ENCODE assay signal across 8 cellular contexts in the genomic region with DNA sequence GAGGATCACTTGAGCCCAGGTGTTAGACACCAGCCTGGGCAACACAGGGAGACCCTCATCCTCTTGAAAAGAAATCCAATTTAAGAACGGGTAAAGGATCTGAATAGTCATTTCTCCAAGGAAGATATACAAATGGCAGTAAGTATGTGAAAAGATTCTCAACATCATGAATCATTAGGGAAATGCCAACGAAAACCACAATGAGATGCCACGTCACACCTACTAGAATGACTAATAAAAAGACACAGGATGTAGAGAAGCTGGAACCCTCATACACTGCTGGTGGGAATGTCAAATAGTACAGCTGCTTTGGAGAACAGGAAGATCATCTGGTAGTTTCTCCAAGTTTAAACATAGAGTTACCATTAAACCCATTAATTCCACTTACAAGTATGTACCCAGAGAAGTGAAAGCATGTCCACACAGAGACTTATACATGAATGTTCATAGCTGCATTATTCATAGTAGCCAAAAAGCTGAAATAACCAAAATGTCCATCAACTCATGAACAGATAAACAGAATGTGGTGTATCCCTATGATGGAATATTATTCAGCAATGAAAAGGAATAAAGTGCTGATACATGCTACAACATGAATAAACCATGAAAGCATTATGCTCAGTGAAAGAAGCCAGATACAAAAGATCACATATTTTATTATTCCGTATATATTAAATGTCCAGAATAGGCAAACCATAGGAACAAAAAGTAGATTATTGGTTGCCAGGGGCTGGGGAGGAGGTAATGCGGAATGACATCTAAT. TPM values are rescaled to one million over a fixed set of nuclear protein-coding genes. Genes with fewer than 3 reads are reported as not detected.
A peak's percentile ranks its signal among the peaks of the same experiment; 100 is the strongest.
DNase-seq lines count a peak whose midpoint lies in the region; ATAC-seq and TF ChIP-seq lines count a peak whose summit lies in the region.

No MANE protein-coding gene starts in this region.

- peak; percentile 59 for ATAC-seq in HG03439 (IDR thresholded peaks at IDR 0.05; ENCODE audit: unreplicated experiment)
- ATAC-seq in activated CD8-positive, alpha-beta T cell treated with anti-CD3 and anti-CD28 coated beads, Interleukin-2, amount 10 ng/mL, durations not matched to agents 7 days and 5 days = peak; percentile 52
- peak; percentile 73 for ATAC-seq in left lung
- no peak for ATAC-seq in HG03139 (IDR thresholded peaks at IDR 0.05; ENCODE audit: unreplicated experiment)

- peak overlapping the region; percentile 95 for H3K27ac Mint-ChIP-seq in Calu3 (ENCODE audit: unreplicated experiment)
- H3K27ac Mint-ChIP-seq in activated CD8-positive, alpha-beta T cell treated with anti-CD3 and anti-CD28 coated beads, Interleukin-2, amount 10 ng/mL, durations not matched to agents 7 days and 5 days = no peak overlapping the region

- H3K4me1 Mint-ChIP-seq in Calu3 (ENCODE audit: low read depth, unreplicated experiment) = peaks cover 38% of the 10 kb centered on the region
- H3K4me1 Mint-ChIP-seq in activated CD8-positive, alpha-beta T cell treated with anti-CD3 and anti-CD28 coated beads, Interleukin-2, amount 10 ng/mL, durations not matched to agents 7 days and 5 days (ENCODE audit: low read depth) = peaks cover 12% of the 10 kb centered on the region

- WGBS in testis, 2 donors = 77 to 85% methylated on average over 5 of the region's 5 CpGs

- TF ChIP-seq CTCF in Calu3 (IDR thresholded peaks at IDR 0.05; ENCODE audit: unreplicated experiment) (no peak), left lung (IDR thresholded peaks at IDR 0.05) (no peak), testis (IDR thresholded peaks at IDR 0.05) (no peak)

- no peak for TF ChIP-seq POLR2A in testis (IDR thresholded peaks at IDR 0.05)

- peaks cover 14% of the 10 kb centered on the region for H3K36me3 Mint-ChIP-seq in Calu3 (ENCODE audit: insufficient read depth, unreplicated experiment)
- H3K36me3 Mint-ChIP-seq in activated CD8-positive, alpha-beta T cell treated with anti-CD3 and anti-CD28 coated beads, Interleukin-2, amount 10 ng/mL, durations not matched to agents 7 days and 5 days (ENCODE audit: low read depth) = no peaks in the 10 kb centered on the region

- BruUV-seq in Calu3 (replicated peaks; lab: Mats Ljungman, UMichigan) = TSS peak; percentile 48

- intact Hi-C loops in Calu3 (cut with micrococcal nuclease; ENCODE audit: unreplicated experiment) = no loop called here
- intact Hi-C loops in left lung (cut with DNase I) = no loop called here
- intact Hi-C loops in testis (cut with DNase I; ENCODE audit: low total_unique reads) = no loop called here

- H3K4me1 ChIP-seq in left lung (peaks cover 0 to 11% of the 10 kb centered on the region in 2 donors), testis (no peaks in the 10 kb centered on the region)

- H3K36me3 ChIP-seq in left lung (no peaks in the 10 kb centered on the region), testis (ENCODE audit: low read depth, missing control alignments) (no peaks in the 10 kb centered on the region)

- DNase-seq in Calu3 (peak; percentile 70), left lung (no peak), germinal center (ENCODE audit: low spot score) (no peak), testis (no peak), NCI-H2196 treated with DMSO at 0.1 percent for 48 hours (lab: John Stamatoyannopoulos, UW; ENCODE audit: unreplicated experiment) (no peak)
- peak; percentile 43 for DNase-seq in activated CD8-positive, alpha-beta T cell treated with anti-CD3 and anti-CD28 coated beads, Interleukin-2, amount 10 ng/mL, durations not matched to agents 7 days and 5 days

- POLR2A ChIA-PET in activated CD8-positive, alpha-beta T cell treated with anti-CD3 and anti-CD28 coated beads, Interleukin-2, amount 10 ng/mL, durations not matched to agents 7 days and 5 days (lab: Charles Lee) = interaction anchor here (1.1 kb wide), 1 partner anchor 14 kb away, joined by 3 read pairs; no protein-coding TSS in a partner anchor

- H3K9me3 Mint-ChIP-seq in Calu3 (ENCODE audit: low read depth, unreplicated experiment) = no peaks in the 10 kb centered on the region
- H3K9me3 Mint-ChIP-seq in activated CD8-positive, alpha-beta T cell treated with anti-CD3 and anti-CD28 coated beads, Interleukin-2, amount 10 ng/mL, durations not matched to agents 7 days and 5 days (ENCODE audit: insufficient read depth) = no peaks in the 10 kb centered on the region

- H3K27ac ChIP-seq in left lung (peak overlapping the region in 1 of 2 donors; percentile 80), testis (no peak overlapping the region)

- H3K27me3 ChIP-seq in left lung (no peaks in the 10 kb centered on the region), testis (no peaks in the 10 kb centered on the region)

- no peaks in the 10 kb centered on the region for H3K9me3 ChIP-seq in left lung
- no peaks in the 10 kb centered on the region for H3K9me3 ChIP-seq in testis

- H3K27me3 Mint-ChIP-seq in Calu3 (ENCODE audit: unreplicated experiment) = no peaks in the 10 kb centered on the region
- H3K27me3 Mint-ChIP-seq in activated CD8-positive, alpha-beta T cell treated with anti-CD3 and anti-CD28 coated beads, Interleukin-2, amount 10 ng/mL, durations not matched to agents 7 days and 5 days (ENCODE audit: low read depth) = no peaks in the 10 kb centered on the region

- H3K4me3 ChIP-seq in left lung (no peak overlapping the region), testis (no peak overlapping the region)

- H3K4me3 Mint-ChIP-seq in Calu3 (ENCODE audit: low read depth, unreplicated experiment) = peak overlapping the region; percentile 37
- H3K4me3 Mint-ChIP-seq in activated CD8-positive, alpha-beta T cell treated with anti-CD3 and anti-CD28 coated beads, Interleukin-2, amount 10 ng/mL, durations not matched to agents 7 days and 5 days = no peak overlapping the region

- CTCF ChIA-PET in Calu3 (lab: Charles Lee) = interaction anchor here (0.7 to 1.0 kb wide), 3 partner anchors 96 to 732 kb away, joined by 3 read pairs; no protein-coding TSS in a partner anchor
- CTCF ChIA-PET in activated CD8-positive, alpha-beta T cell treated with anti-CD3 and anti-CD28 coated beads, Interleukin-2, amount 10 ng/mL, durations not matched to agents 7 days and 5 days (lab: Charles Lee) = interaction anchor here (1.0 to 1.9 kb wide), 3 partner anchors 9 to 201 kb away, joined by 3 to 6 read pairs (median 4); no protein-coding TSS in a partner anchor

RNA-seq across cellular contexts. Expression of a gene that starts 13.1 kb away (rescaled TPM):
- total RNA-seq in Calu3 (2022) (260 and 269 TPM in 2 replicates), left lung (10 to 100 TPM; 94.5 to 96.1 TPM), testis (10 to 100 TPM; 47.9 to 85.9 TPM)
- 10 to 100 TPM; 77.8 to 80.7 TPM for total RNA-seq in activated CD8-positive, alpha-beta T cell treated with anti-CD3 and anti-CD28 coated beads, Interleukin-2, amount 10 ng/mL, durations not matched to agents 7 days and 5 days
- polyA plus RNA-seq in testis (ENCODE audit: insufficient read depth, low read depth, low replicate concordance) = 86.6 TPM

Comparison
In these comparisons a context has a peak if more than half of its experiments do, and no peak if none do; other contexts are left out.
1. DNase-seq: peak in Calu3 (single experiment) and activated CD8-positive, alpha-beta T cell treated with anti-CD3 and anti-CD28 coated beads, Interleukin-2, amount 10 ng/mL, durations not matched to agents 7 days and 5 days (single experiment); none in left lung (0 of 2), germinal center (single experiment), testis (single experiment) and NCI-H2196 treated with DMSO at 0.1 percent for 48 hours (single experiment).